Comparison of ENCODE assay signal across 20 cellular contexts in the genomic region with DNA sequence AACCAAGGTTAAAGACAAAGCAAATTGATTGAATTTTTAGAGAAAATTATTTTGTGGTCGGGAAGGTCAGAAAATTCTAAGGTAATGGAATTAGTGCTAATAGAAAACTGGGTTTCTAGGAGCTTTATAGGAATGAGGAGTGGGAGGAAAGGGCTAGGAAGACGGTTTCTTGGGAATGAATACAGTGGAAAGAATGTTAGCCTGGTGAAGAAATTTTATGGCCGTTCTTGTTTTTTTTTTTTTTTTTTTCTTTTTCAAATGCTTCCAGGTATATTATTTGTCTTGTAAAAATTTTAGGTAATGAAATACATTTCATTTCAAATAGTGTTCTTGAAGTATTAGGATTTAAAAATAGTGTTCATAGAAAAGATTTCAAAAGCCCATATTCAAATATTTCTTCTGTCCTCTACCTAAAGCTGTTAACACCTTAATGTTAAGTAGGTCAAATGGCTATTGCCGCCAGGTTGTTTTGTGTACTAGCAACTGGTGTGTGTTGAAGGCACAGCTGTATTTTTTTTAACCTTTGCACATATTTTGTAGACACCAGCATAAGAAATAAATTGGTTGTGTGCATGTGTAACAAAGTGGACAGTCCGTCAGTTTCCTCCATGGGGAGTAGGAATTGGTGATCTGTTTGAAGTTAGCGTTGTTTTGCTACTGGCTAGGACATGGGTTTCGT. TPM values are rescaled to one million over a fixed set of nuclear protein-coding genes. Genes with fewer than 3 reads are reported as not detected.
DNase-seq lines count a peak whose midpoint lies in the region; ATAC-seq, FAIRE-seq and TF ChIP-seq lines count a peak whose summit lies in the region.
"Had no signal": no experiment of that assay in that cellular context is flagged by ENCODE, and none has a peak within 500 bp of the region (broad histone marks: within the 10 kb centered on the region; RNA-seq: fewer than 3 reads in every experiment).

No MANE protein-coding gene starts in this region.

- no peaks in the 10 kb centered on the region for H3K27me3 ChIP-seq in GM23248 (replicated peaks; ENCODE audit: insufficient read depth)
- H3K27me3 ChIP-seq in hepatocyte = no peaks in the 10 kb centered on the region
- H3K27me3 ChIP-seq in pancreas = no peaks in the 10 kb centered on the region
- H3K27me3 ChIP-seq: heart right ventricle, MG63, Peyer's patch, upper lobe of left lung had no signal

- no peaks in the 10 kb centered on the region for H3K9me3 ChIP-seq in GM23248 (ENCODE audit: low read depth)
- no peaks in the 10 kb centered on the region for H3K9me3 ChIP-seq in hepatocyte (ENCODE audit: low read depth)
- H3K9me3 ChIP-seq in pancreas = no peaks in the 10 kb centered on the region
- H3K9me3 ChIP-seq: heart right ventricle, MG63, Peyer's patch, upper lobe of left lung had no signal

- H4K20me1 ChIP-seq in GM23248 (ENCODE audit: insufficient read depth) (no peaks in the 10 kb centered on the region), hepatocyte (ENCODE audit: insufficient read depth, poor library complexity, severe bottlenecking) (peaks cover 64% of the 10 kb centered on the region)

- TF ChIP-seq CTCF in VCaP (conservative IDR thresholded peaks at IDR 0.05) (no peak), hepatocyte (IDR thresholded peaks at IDR 0.05; ENCODE audit: poor library complexity) (no peak), pancreas (IDR thresholded peaks at IDR 0.05) (no peak)

- no peak overlapping the region for H3K4me3 ChIP-seq in GM23248
- H3K4me3 ChIP-seq in hepatocyte = no peak overlapping the region
- H3K4me3 ChIP-seq in pancreas = no peak overlapping the region
- H3K4me3 ChIP-seq: heart right ventricle, Peyer's patch, upper lobe of left lung had no signal

- in situ Hi-C loops in GM23248 (cut with MboI) = no loop called here

- H3K4me1 ChIP-seq in GM23248 (ENCODE audit: insufficient read depth) (peaks cover 40% of the 10 kb centered on the region), hepatocyte (ENCODE audit: insufficient read depth) (peaks cover 51% of the 10 kb centered on the region), pancreas (peaks cover 14 to 37% (median 31%) of the 10 kb centered on the region in 3 donors)
- H3K4me1 ChIP-seq: Peyer's patch had no signal

- peaks cover 36% of the 10 kb centered on the region for H3F3A ChIP-seq in GM23248 (ENCODE audit: insufficient read depth)

- H3K4me2 ChIP-seq in GM23248 (ENCODE audit: unreplicated experiment) (peak overlapping the region; percentile 23), hepatocyte (peak overlapping the region; percentile 53)

- WGBS in GM23248 (ENCODE audit: low coverage in 1 of 2, low lambda C conversion rate in 2 of 2, missing lambda C conversion rate in 2 of 2), 2 experiments = 79 to 82% methylated on average over 7 of the region's 7 CpGs
- 50% methylated on average over 7 of the region's 7 CpGs for WGBS in hepatocyte (ENCODE audit: low lambda C conversion rate, missing lambda C conversion rate)
- 45 to 51% methylated on average over 7 of the region's 7 CpGs for WGBS in pancreas, 2 donors

- H3K79me2 ChIP-seq in GM23248 (ENCODE audit: insufficient read depth) (peaks cover 70% of the 10 kb centered on the region), hepatocyte (peaks cover 98% of the 10 kb centered on the region)

- peak in 3 of 4 donors; percentile 7 to 37 (median 19) for ATAC-seq in pancreas
- ATAC-seq: activated naive CD8-positive, alpha-beta T cell treated with anti-CD3 and anti-CD28 coated beads, Interleukin-2, amount 50 U/mL, for 24 hours; activated T-cell treated with anti-CD3 and anti-CD28 coated beads, Interleukin-2, amount 50 U/mL, for 4 hours; heart right ventricle had no signal

- H3K9me2 ChIP-seq in GM23248 (ENCODE audit: insufficient read depth) = no peaks in the 10 kb centered on the region
- no peaks in the 10 kb centered on the region for H3K9me2 ChIP-seq in hepatocyte (replicated peaks; ENCODE audit: insufficient read depth)

- no peak overlapping the region for H2AFZ ChIP-seq in GM23248
- H2AFZ ChIP-seq in hepatocyte = no peak overlapping the region

- H3K9ac ChIP-seq in GM23248 = no peak overlapping the region

- H3K27ac ChIP-seq in GM23248 = no peak overlapping the region
- peak overlapping the region; percentile 49; the same call in 1 of the 2 replicates for H3K27ac ChIP-seq in VCaP
- H3K27ac ChIP-seq in hepatocyte = peak overlapping the region; percentile 83
- peak overlapping the region in 2 of 4 donors; percentile 16 to 31 for H3K27ac ChIP-seq in pancreas

- no peak for FAIRE-seq in pancreas (lab: Jason Lieb, UNC)
- FAIRE-seq: G401.6 had no signal

- DNase-seq in GM23248 (no peak), hepatocyte (ENCODE audit: low spot score) (no peak), pancreas (no peak), SHP77 treated with DMSO at 0.1 percent for 48 hours (lab: John Stamatoyannopoulos, UW) (no peak), SHP77 (lab: John Stamatoyannopoulos, UW) (no peak), dedifferentiated amniotic fluid mesenchymal stem cell (ENCODE audit: extremely low spot score) (no peak), DMS 273 treated with DMSO at 0.1 percent for 48 hours (lab: John Stamatoyannopoulos, UW) (no peak)
- DNase-seq: activated CD4-positive, alpha-beta T cell treated with anti-CD3 and anti-CD28 coated beads for 48 hours; activated naive CD8-positive, alpha-beta T cell treated with anti-CD3 and anti-CD28 coated beads, Interleukin-2, amount 50 U/mL, for 24 hours; activated T-cell treated with anti-CD3 and anti-CD28 coated beads, Interleukin-2, amount 50 U/mL, for 4 hours; COR-L47; erythroblast; heart right ventricle; MG63; NCI-H2029; NCI-H524 treated with DMSO at 0.1 percent for 48 hours; Peyer's patch; upper lobe of left lung had no signal

- H3K36me3 ChIP-seq in GM23248 (ENCODE audit: low read depth) (no peaks in the 10 kb centered on the region), hepatocyte (replicated peaks; ENCODE audit: insufficient read depth, low read depth) (no peaks in the 10 kb centered on the region), pancreas (no peaks in the 10 kb centered on the region)
- H3K36me3 ChIP-seq: heart right ventricle, MG63, Peyer's patch, upper lobe of left lung had no signal

- intact Hi-C loops in pancreas (cut with DNase I) = no loop called here

RNA-seq across cellular contexts. Expression of a gene that starts 32.3 kb away (rescaled TPM):
- 13.8 and 26.2 TPM in 2 replicates for total RNA-seq in GM23248 (2014; rRNA removed; shearing (Covaris generic))
- polyA plus RNA-seq in GM23248 (2016; fragmentation: Nextera tagmentation; extraction: Ambion mirVana) = 4.5 and 5.4 TPM in 2 replicates
- 192 and 198 TPM in 2 replicates for total RNA-seq in hepatocyte
- polyA plus RNA-seq in hepatocyte = 130 and 173 TPM in 2 replicates
- total RNA-seq in pancreas = 100 to 1,000 TPM in 1 of 6 donors, 10 to 100 TPM in 5; 66.6 to 122 (median 75.7) TPM
- 10 to 100 TPM; 55.2 to 56.7 TPM for polyA plus RNA-seq in pancreas
